8 cellular contexts compared by ENCODE assay signal in the genomic region with DNA sequence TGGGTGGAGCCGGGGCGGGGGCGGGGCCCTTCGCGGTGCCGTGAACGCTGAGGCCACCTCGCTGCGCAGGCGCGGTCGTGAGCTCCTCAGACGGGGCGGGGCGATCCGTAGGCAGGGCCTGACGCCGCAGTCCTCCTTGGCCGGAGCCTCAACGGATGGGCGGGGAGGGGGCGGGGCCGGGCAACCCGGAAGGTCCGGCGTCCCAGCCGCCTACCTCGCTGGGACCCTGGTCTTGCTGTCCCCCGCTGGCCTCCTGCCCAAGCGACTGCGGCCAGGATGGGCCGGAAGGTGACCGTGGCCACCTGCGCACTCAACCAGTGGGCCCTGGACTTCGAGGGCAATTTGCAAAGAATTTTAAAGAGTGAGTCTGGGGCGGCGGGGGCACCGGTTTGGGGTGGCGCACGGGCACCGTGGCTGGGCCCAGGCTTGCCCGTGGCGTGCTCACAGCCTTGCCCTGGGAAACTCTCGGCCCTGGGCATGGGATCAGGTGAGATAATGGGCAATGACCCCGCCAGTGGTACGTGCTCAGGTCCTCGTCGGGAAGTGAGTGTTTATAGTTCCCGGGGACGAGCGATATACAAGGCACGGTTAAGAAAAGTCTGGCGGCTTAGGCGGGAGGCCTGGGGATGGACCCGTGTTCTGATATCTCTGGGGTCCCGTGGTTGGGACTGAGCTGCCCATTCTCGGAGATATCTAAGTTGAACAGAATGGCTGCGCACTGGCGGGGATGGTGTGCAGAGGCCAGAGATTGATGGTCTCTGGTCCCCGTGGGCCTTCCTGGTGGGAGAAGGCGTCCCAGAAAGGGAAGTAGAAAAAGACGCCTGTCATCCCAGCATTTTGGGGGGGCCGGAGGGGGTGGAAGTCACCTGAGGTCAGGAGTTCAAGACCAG. TPM values are rescaled to one million over a fixed set of nuclear protein-coding genes. Genes with fewer than 3 reads are reported as not detected.
A peak's percentile ranks its signal among the peaks of the same experiment; 100 is the strongest.
DNase-seq lines count a peak whose midpoint lies in the region; ATAC-seq and TF ChIP-seq lines count a peak whose summit lies in the region.

A gene (plus strand): TSS at position 183 of the 890 bp plus-strand sequence. CDS start 94 bp downstream, at position 277.

- H3K9me3 ChIP-seq in Caco-2, result no peaks in the 10 kb centered on the region
- H3K9me3 ChIP-seq in esophagus (ENCODE audit: control insufficient read depth in 2 of 2, insufficient read depth in 1 of 2, low read depth in 1 of 2, low read length in 1 of 2), result no peaks in the 10 kb centered on the region
- H3K9me3 ChIP-seq in muscle layer of colon (ENCODE audit: low read length), result no peaks in the 10 kb centered on the region

- H3K27me3 ChIP-seq in Caco-2 (replicated peaks; ENCODE audit: control insufficient read depth, insufficient read depth, low read length), result no peaks in the 10 kb centered on the region
- H3K27me3 ChIP-seq in esophagus (ENCODE audit: control insufficient read depth in 1 of 2, insufficient read depth in 2 of 2, low read length in 2 of 2), result no peaks in the 10 kb centered on the region
- no peaks in the 10 kb centered on the region for H3K27me3 ChIP-seq in muscle layer of colon (ENCODE audit: control insufficient read depth in 1 of 2, insufficient read depth in 2 of 2, low read length in 2 of 2)

- H3K9ac ChIP-seq in muscle layer of colon (ENCODE audit: low read length), result peak within 1 kb of the TSS; percentile 72

- H3K27me3 Mint-ChIP-seq in Caco-2 (ENCODE audit: insufficient read depth, unreplicated experiment), result no peaks in the 10 kb centered on the region
- no peaks in the 10 kb centered on the region for H3K27me3 Mint-ChIP-seq in activated T-cell treated with anti-CD3 and anti-CD28 coated beads, Interleukin-2, amount 50 U/mL, for 24 hours

- peaks cover 19% of the 10 kb centered on the region for H3K4me1 ChIP-seq in Caco-2
- peaks cover 0 to 9% of the 10 kb centered on the region in 2 donors for H3K4me1 ChIP-seq in esophagus (ENCODE audit: control insufficient read depth in 2 of 2, insufficient read depth in 2 of 2, low read length in 1 of 2)
- peaks cover 26% of the 10 kb centered on the region for H3K4me1 ChIP-seq in muscle layer of colon (ENCODE audit: insufficient read depth, low read length)

- peak; percentile 47 for ATAC-seq in GM21528 (IDR thresholded peaks at IDR 0.05; ENCODE audit: low FRiP score, unreplicated experiment)

- H3K27ac ChIP-seq in esophagus (ENCODE audit: low read depth in 2 of 2, low read length in 1 of 2), result peak within 1 kb of the TSS; percentile 93 to 95
- H3K27ac ChIP-seq in muscle layer of colon (ENCODE audit: low read depth, low read length), result peak within 1 kb of the TSS; percentile 79

- CTCF ChIA-PET in Caco-2 (lab: Charles Lee), result interaction anchor here (0.5 to 1.4 kb wide), 18 partner anchors 10 to 855 kb away, joined by 3 to 19 read pairs (median 5); no protein-coding TSS in a partner anchor

- peaks cover 29% of the 10 kb centered on the region for H3K4me1 Mint-ChIP-seq in Caco-2 (ENCODE audit: low read depth, unreplicated experiment)
- H3K4me1 Mint-ChIP-seq in activated T-cell treated with anti-CD3 and anti-CD28 coated beads, Interleukin-2, amount 50 U/mL, for 24 hours (ENCODE audit: low read depth), result peaks cover 46% of the 10 kb centered on the region

- peak; percentile 99 to 100 for DNase-seq in Caco-2
- DNase-seq in KG1 (lab: John Stamatoyannopoulos, UW), result peak; percentile 91
- DNase-seq in activated T-cell treated with anti-CD3 and anti-CD28 coated beads, Interleukin-2, amount 50 U/mL, for 24 hours, result peak; percentile 96
- peak; percentile 88 to 94 for DNase-seq in stimulated activated CD8-positive, alpha-beta memory T cell treated with anti-CD3 and anti-CD28 coated beads, Interleukin-7, amount 100 ng/mL, for 1 hour (ENCODE audit: low read depth in 2 of 2)

- peak within 1 kb of the TSS; percentile 85 for H3K4me3 Mint-ChIP-seq in Caco-2 (ENCODE audit: unreplicated experiment)
- H3K4me3 Mint-ChIP-seq in activated T-cell treated with anti-CD3 and anti-CD28 coated beads, Interleukin-2, amount 50 U/mL, for 24 hours, result peak within 1 kb of the TSS; percentile 90

- H3K36me3 ChIP-seq in Caco-2 (ENCODE audit: control insufficient read depth, insufficient read depth, low read length), result peaks cover 4% of the 10 kb centered on the region; the same call in 1 of the 2 replicates
- peaks cover 5 to 18% of the 10 kb centered on the region in 2 donors for H3K36me3 ChIP-seq in esophagus (ENCODE audit: control insufficient read depth in 2 of 2, insufficient read depth in 2 of 2, low read length in 1 of 2)
- peaks cover 31% of the 10 kb centered on the region for H3K36me3 ChIP-seq in muscle layer of colon (ENCODE audit: insufficient read depth, low read length)

- peak in 1 of 2 experiments; percentile 28 for TF ChIP-seq CTCF in Caco-2 (IDR thresholded peaks at IDR 0.05; ENCODE audit: insufficient read depth in 1 of 2, low read depth in 1 of 2, low read length in 1 of 2, severe bottlenecking in 1 of 2, unreplicated experiment in 1 of 2)

- peaks cover 63% of the 10 kb centered on the region for H3K36me3 Mint-ChIP-seq in Caco-2 (ENCODE audit: insufficient read depth, unreplicated experiment)
- peaks cover 66% of the 10 kb centered on the region for H3K36me3 Mint-ChIP-seq in activated T-cell treated with anti-CD3 and anti-CD28 coated beads, Interleukin-2, amount 50 U/mL, for 24 hours (ENCODE audit: low read depth)

- H3K9me3 Mint-ChIP-seq in Caco-2 (ENCODE audit: unreplicated experiment), result no peaks in the 10 kb centered on the region
- H3K9me3 Mint-ChIP-seq in activated T-cell treated with anti-CD3 and anti-CD28 coated beads, Interleukin-2, amount 50 U/mL, for 24 hours, result no peaks in the 10 kb centered on the region

- POLR2A ChIA-PET in Caco-2 (lab: Charles Lee), result interaction anchor here (0.6 to 1.6 kb wide), 26 partner anchors 10 to 1192 kb away, joined by 3 to 13 read pairs (median 5); a partner anchor contains a TSS

- peak within 1 kb of the TSS; percentile 76 for H3K27ac Mint-ChIP-seq in Caco-2 (ENCODE audit: unreplicated experiment)
- H3K27ac Mint-ChIP-seq in activated T-cell treated with anti-CD3 and anti-CD28 coated beads, Interleukin-2, amount 50 U/mL, for 24 hours, result peak within 1 kb of the TSS; percentile 94

- TSS peak; percentile 10 for BruUV-seq in Caco-2 (replicated peaks; lab: Mats Ljungman, UMichigan)

- intact Hi-C loops in Caco-2 (cut with micrococcal nuclease; ENCODE audit: unreplicated experiment), result loop anchor here (1.0 to 5.0 kb wide), 4 partner anchors 17 to 201 kb away; a partner anchor contains a TSS

- H3K4me3 ChIP-seq in Caco-2 (ENCODE audit: low read depth, low read length) (peak within 1 kb of the TSS; percentile 72), esophagus (ENCODE audit: low read depth in 1 of 2, low read length in 2 of 2) (peak within 1 kb of the TSS; percentile 77 to 92), muscle layer of colon (ENCODE audit: low read depth in 1 of 2, low read length in 2 of 2) (peak within 1 kb of the TSS; percentile 89 to 96)

- WGBS in esophagus, 2 donors, result 1 to 2% methylated on average over 57 to 63 of the region's 63 CpGs

TF ChIP-seq in PFSK-1, 5 proteins besides CTCF, POLR2A, EP300 and RAD21:
- TF ChIP-seq TAF1 (IDR thresholded peaks at IDR 0.05; ENCODE audit: borderline replicate concordance, insufficient read depth, low read length) (0 out of 2 replicates have a peak, but pooled peaks have one; percentile 45), FOXP2 (optimal IDR thresholded peaks at IDR 0.05; ENCODE audit: borderline replicate concordance, extremely low read depth, extremely low read length, insufficient read depth) (peak; percentile 51), POLR2AphosphoS5 (IDR thresholded peaks at IDR 0.05; ENCODE audit: low read depth, low read length) (peak; percentile 75)
- TF ChIP-seq, protein P1, sequence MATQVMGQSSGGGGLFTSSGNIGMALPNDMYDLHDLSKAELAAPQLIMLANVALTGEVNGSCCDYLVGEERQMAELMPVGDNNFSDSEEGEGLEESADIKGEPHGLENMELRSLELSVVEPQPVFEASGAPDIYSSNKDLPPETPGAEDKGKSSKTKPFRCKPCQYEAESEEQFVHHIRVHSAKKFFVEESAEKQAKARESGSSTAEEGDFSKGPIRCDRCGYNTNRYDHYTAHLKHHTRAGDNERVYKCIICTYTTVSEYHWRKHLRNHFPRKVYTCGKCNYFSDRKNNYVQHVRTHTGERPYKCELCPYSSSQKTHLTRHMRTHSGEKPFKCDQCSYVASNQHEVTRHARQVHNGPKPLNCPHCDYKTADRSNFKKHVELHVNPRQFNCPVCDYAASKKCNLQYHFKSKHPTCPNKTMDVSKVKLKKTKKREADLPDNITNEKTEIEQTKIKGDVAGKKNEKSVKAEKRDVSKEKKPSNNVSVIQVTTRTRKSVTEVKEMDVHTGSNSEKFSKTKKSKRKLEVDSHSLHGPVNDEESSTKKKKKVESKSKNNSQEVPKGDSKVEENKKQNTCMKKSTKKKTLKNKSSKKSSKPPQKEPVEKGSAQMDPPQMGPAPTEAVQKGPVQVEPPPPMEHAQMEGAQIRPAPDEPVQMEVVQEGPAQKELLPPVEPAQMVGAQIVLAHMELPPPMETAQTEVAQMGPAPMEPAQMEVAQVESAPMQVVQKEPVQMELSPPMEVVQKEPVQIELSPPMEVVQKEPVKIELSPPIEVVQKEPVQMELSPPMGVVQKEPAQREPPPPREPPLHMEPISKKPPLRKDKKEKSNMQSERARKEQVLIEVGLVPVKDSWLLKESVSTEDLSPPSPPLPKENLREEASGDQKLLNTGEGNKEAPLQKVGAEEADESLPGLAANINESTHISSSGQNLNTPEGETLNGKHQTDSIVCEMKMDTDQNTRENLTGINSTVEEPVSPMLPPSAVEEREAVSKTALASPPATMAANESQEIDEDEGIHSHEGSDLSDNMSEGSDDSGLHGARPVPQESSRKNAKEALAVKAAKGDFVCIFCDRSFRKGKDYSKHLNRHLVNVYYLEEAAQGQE (IDR thresholded peaks at IDR 0.05; ENCODE audit: insufficient read depth in 1 of 2, low read depth in 2 of 2, low read length in 2 of 2), result no peak

RNA-seq across cellular contexts. Expression of the gene that starts here (rescaled TPM):
- 91.3 and 101 TPM in 2 replicates for total RNA-seq in Caco-2 (2022)
- polyA plus RNA-seq in PFSK-1 (2012; ENCODE audit: insufficient read length, low read depth), result 51.9 TPM
- 10 to 100 TPM; 67.9 to 98.4 TPM for polyA plus RNA-seq in esophagus

Comparison
In these comparisons a context has a peak if more than half of its experiments do, and no peak if none do; other contexts are left out.
1. Peak in every context shown above with its lines: DNase-seq, ATAC-seq, H3K4me3 ChIP-seq and H3K27ac ChIP-seq.